8 cellular contexts compared by ENCODE assay signal in the genomic region with DNA sequence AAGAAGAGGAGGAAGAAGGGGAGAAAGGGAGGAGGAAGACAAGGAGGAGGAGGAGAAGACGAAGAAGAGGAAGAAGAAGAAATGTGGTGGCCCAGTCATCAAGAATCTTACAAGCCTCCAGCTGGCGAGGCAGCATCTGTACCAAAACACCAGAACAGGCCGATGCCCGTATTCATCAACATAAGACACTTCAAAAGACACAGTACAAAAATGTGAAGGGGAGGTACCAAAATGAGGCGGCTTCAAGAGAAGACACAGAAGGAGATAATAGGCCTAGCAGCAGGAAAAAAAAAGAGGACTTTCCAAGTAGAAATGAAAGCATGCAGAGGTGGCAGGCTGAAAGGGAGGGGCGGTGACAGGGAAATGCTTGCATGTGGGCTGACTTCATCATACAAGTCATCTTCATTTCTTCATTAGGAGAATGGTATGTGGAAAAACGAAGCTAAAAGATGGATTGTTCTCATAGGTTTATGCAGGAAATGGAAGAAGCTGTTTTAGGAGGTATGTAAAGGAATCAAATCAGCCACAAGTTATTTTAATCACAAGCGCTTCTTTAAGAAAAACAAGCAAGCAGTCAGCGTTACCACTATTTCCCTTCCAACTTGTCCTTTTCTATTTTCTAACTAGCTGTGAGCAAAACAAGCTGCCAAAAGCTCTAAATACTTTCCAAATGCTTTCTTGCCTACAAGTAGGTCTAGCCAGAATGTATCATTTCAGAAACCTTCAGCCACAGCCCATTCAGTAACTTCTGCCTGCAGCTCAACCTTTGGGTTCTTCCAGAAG.
DNase-seq lines count a peak whose midpoint lies in the region; ATAC-seq, FAIRE-seq and TF ChIP-seq lines count a peak whose summit lies in the region.

No MANE protein-coding gene starts in this region.

- peak overlapping the region; percentile 56 for H3K4me3 Mint-ChIP-seq in activated CD4-positive, alpha-beta T cell treated with anti-CD3 and anti-CD28 coated beads, Interleukin-2, amount 10 ng/mL, durations not matched to agents 24 days and 14 days

- no peaks in the 10 kb centered on the region for H3K9me3 Mint-ChIP-seq in activated CD4-positive, alpha-beta T cell treated with anti-CD3 and anti-CD28 coated beads, Interleukin-2, amount 10 ng/mL, durations not matched to agents 24 days and 14 days

- peak overlapping the region; percentile 72 to 83 (median 78) for H3K27ac ChIP-seq in esophagus muscularis mucosa (replicated peaks in 1 of 4)
- H3K27ac ChIP-seq in parathyroid adenoma: peak overlapping the region; percentile 24

- H3K4me3 ChIP-seq in esophagus muscularis mucosa (peak overlapping the region; percentile 22 to 38 (median 27)), parathyroid adenoma (ENCODE audit: low read depth, low read length) (no peak overlapping the region)

- TF ChIP-seq CTCF in esophagus muscularis mucosa (IDR thresholded peaks at IDR 0.05) (no peak), parathyroid adenoma (IDR thresholded peaks at IDR 0.05) (no peak)

- H3K36me3 ChIP-seq in esophagus muscularis mucosa: peaks cover 0 to 11% (median 2%) of the 10 kb centered on the region in 4 donors
- H3K36me3 ChIP-seq in parathyroid adenoma (ENCODE audit: control insufficient read depth, insufficient read depth, low read length): no peaks in the 10 kb centered on the region

- H3K27me3 Mint-ChIP-seq in activated CD4-positive, alpha-beta T cell treated with anti-CD3 and anti-CD28 coated beads, Interleukin-2, amount 10 ng/mL, durations not matched to agents 24 days and 14 days: no peaks in the 10 kb centered on the region

- WGBS in esophagus muscularis mucosa: 28% methylated on average over 9 of the region's 9 CpGs

- H3K9me3 ChIP-seq in esophagus muscularis mucosa (no peaks in the 10 kb centered on the region), parathyroid adenoma (ENCODE audit: control insufficient read depth, low read length) (no peaks in the 10 kb centered on the region)

- intact Hi-C loops in activated CD4-positive, alpha-beta T cell treated with anti-CD3 and anti-CD28 coated beads, Interleukin-2, amount 10 ng/mL, durations not matched to agents 24 days and 14 days (cut with micrococcal nuclease): loop anchor here (1.0 kb wide), 4 partner anchors 15 to 45 kb away; no protein-coding TSS in a partner anchor
- intact Hi-C loops in esophagus muscularis mucosa (cut with DNase I): no loop called here

- no peak overlapping the region for H2AFZ ChIP-seq in parathyroid adenoma

- peaks cover 15% of the 10 kb centered on the region for H3K36me3 Mint-ChIP-seq in activated CD4-positive, alpha-beta T cell treated with anti-CD3 and anti-CD28 coated beads, Interleukin-2, amount 10 ng/mL, durations not matched to agents 24 days and 14 days (ENCODE audit: low read depth)

- no peak for TF ChIP-seq EP300 in esophagus muscularis mucosa (IDR thresholded peaks at IDR 0.05)

- no peak for TF ChIP-seq POLR2A in esophagus muscularis mucosa (IDR thresholded peaks at IDR 0.05; ENCODE audit: low read depth)

- H3K4me1 ChIP-seq in esophagus muscularis mucosa (peaks cover 17 to 41% (median 29%) of the 10 kb centered on the region in 4 donors), parathyroid adenoma (no peaks in the 10 kb centered on the region)

- H3K79me2 ChIP-seq in parathyroid adenoma: peaks cover 27% of the 10 kb centered on the region

- H3K27me3 ChIP-seq in esophagus muscularis mucosa: no peaks in the 10 kb centered on the region
- no peaks in the 10 kb centered on the region for H3K27me3 ChIP-seq in parathyroid adenoma (ENCODE audit: control insufficient read depth, insufficient read depth, low read length)

- H3K4me2 ChIP-seq in parathyroid adenoma (ENCODE audit: low read length): no peak overlapping the region

- ATAC-seq in HG03469 (IDR thresholded peaks at IDR 0.05; ENCODE audit: unreplicated experiment): no peak

- peaks cover 37% of the 10 kb centered on the region for H3K4me1 Mint-ChIP-seq in activated CD4-positive, alpha-beta T cell treated with anti-CD3 and anti-CD28 coated beads, Interleukin-2, amount 10 ng/mL, durations not matched to agents 24 days and 14 days

- peak overlapping the region; percentile 89 for H3K27ac Mint-ChIP-seq in activated CD4-positive, alpha-beta T cell treated with anti-CD3 and anti-CD28 coated beads, Interleukin-2, amount 10 ng/mL, durations not matched to agents 24 days and 14 days

- DNase-seq in ELR (ENCODE audit: low read depth): peak; percentile 47
- peak; percentile 85 for DNase-seq in activated CD4-positive, alpha-beta T cell treated with anti-CD3 and anti-CD28 coated beads, Interleukin-2, amount 10 ng/mL, durations not matched to agents 24 days and 14 days
- DNase-seq in esophagus muscularis mucosa (ENCODE audit: extremely low spot score): no peak
- no peak for DNase-seq in urothelium cell line (ENCODE audit: low spot score)
- DNase-seq in NCI-H1694 (lab: John Stamatoyannopoulos, UW): no peak
- no peak for DNase-seq in NCI-H345 (lab: John Stamatoyannopoulos, UW)

- FAIRE-seq in urothelium cell line (lab: Jason Lieb, UNC): no peak

- H3K9ac ChIP-seq in parathyroid adenoma: no peak overlapping the region

Comparison
In these comparisons a context has a peak if more than half of its experiments do, and no peak if none do; other contexts are left out.
1. DNase-seq: peak in ELR (single experiment) and activated CD4-positive, alpha-beta T cell treated with anti-CD3 and anti-CD28 coated beads, Interleukin-2, amount 10 ng/mL, durations not matched to agents 24 days and 14 days (single experiment); none in esophagus muscularis mucosa (single experiment), urothelium cell line (single experiment), NCI-H1694 (single experiment) and NCI-H345 (single experiment).